Comparison of ENCODE assay signal across 18 cellular contexts in genomic region chr13:71758823-71759222, GRCh38.
DNase-seq lines count a peak whose midpoint lies in the region; ATAC-seq, FAIRE-seq and TF ChIP-seq lines count a peak whose summit lies in the region.
"Had no signal": no experiment of that assay in that cellular context is flagged by ENCODE, and none has a peak within 500 bp of the region (broad histone marks: within the 10 kb centered on the region; RNA-seq: fewer than 3 reads in every experiment).

No MANE protein-coding gene starts in this region.

- H2AFZ ChIP-seq in astrocyte (ENCODE audit: low read depth, low read length) = no peak overlapping the region

- H3K27me3 ChIP-seq in left ventricle myocardium inferior (ENCODE audit: low read depth) (no peaks in the 10 kb centered on the region), astrocyte (ENCODE audit: insufficient read depth, low read length) (no peaks in the 10 kb centered on the region)
- H3K27me3 ChIP-seq: spleen had no signal

- H3K9me3 ChIP-seq in left ventricle myocardium inferior (replicated peaks) = no peaks in the 10 kb centered on the region
- H3K9me3 ChIP-seq in astrocyte (ENCODE audit: insufficient read depth, low read depth, low read length) = no peaks in the 10 kb centered on the region
- H3K9me3 ChIP-seq: lower lobe of right lung, spleen had no signal

- peak overlapping the region; percentile 9 for H3K4me2 ChIP-seq in astrocyte (ENCODE audit: low read length)

- TF ChIP-seq CTCF in left ventricle myocardium inferior (IDR thresholded peaks at IDR 0.05; ENCODE audit: borderline replicate concordance) = no peak
- no peak for TF ChIP-seq CTCF in astrocyte (IDR thresholded peaks at IDR 0.05; ENCODE audit: insufficient read depth, low read depth, low read length)
- TF ChIP-seq CTCF in natural killer cell (IDR thresholded peaks at IDR 0.05) = no peak

- no peaks in the 10 kb centered on the region for H3K79me2 ChIP-seq in astrocyte (ENCODE audit: insufficient read depth, low read length)

- H3K4me3 Mint-ChIP-seq in astrocyte (ENCODE audit: unreplicated experiment) (no peak overlapping the region), natural killer cell (no peak overlapping the region)
- H3K4me3 Mint-ChIP-seq: activated T-cell treated with anti-CD3 and anti-CD28 coated beads, Interleukin-2, amount 50 U/mL, for 24 hours; stimulated activated naive CD8-positive, alpha-beta T cell treated with anti-CD3 and anti-CD28 coated beads, Interleukin-15, amount 100 ng/mL, for 72 hours had no signal

- H3K36me3 Mint-ChIP-seq in astrocyte (ENCODE audit: low read depth, unreplicated experiment) = no peaks in the 10 kb centered on the region
- H3K36me3 Mint-ChIP-seq in natural killer cell = no peaks in the 10 kb centered on the region

- H3K4me1 ChIP-seq in left ventricle myocardium inferior = peaks cover 15% of the 10 kb centered on the region
- H3K4me1 ChIP-seq in astrocyte (ENCODE audit: insufficient read depth, low read length) = no peaks in the 10 kb centered on the region

- H3K27ac Mint-ChIP-seq in astrocyte (ENCODE audit: unreplicated experiment) = no peak overlapping the region
- H3K27ac Mint-ChIP-seq in natural killer cell = no peak overlapping the region
- H3K27ac Mint-ChIP-seq: activated T-cell treated with anti-CD3 and anti-CD28 coated beads, Interleukin-2, amount 50 U/mL, for 24 hours; stimulated activated naive CD8-positive, alpha-beta T cell treated with anti-CD3 and anti-CD28 coated beads, Interleukin-15, amount 100 ng/mL, for 72 hours had no signal

- H3K9me3 Mint-ChIP-seq in astrocyte (ENCODE audit: unreplicated experiment) (peaks cover 2% of the 10 kb centered on the region), natural killer cell (peaks cover 2 to 3% of the 10 kb centered on the region in 2 donors)
- H3K9me3 Mint-ChIP-seq: activated T-cell treated with anti-CD3 and anti-CD28 coated beads, Interleukin-2, amount 50 U/mL, for 24 hours; stimulated activated naive CD8-positive, alpha-beta T cell treated with anti-CD3 and anti-CD28 coated beads, Interleukin-15, amount 100 ng/mL, for 72 hours had no signal

- H3K27ac ChIP-seq in left ventricle myocardium inferior (replicated peaks) (peak overlapping the region; percentile 31), astrocyte (ENCODE audit: low read depth, low read length) (peak overlapping the region; percentile 14)
- H3K27ac ChIP-seq: lower lobe of right lung, spleen had no signal

- intact Hi-C loops in left ventricle myocardium inferior (cut with micrococcal nuclease) = no loop called here
- intact Hi-C loops in left cardiac atrium (cut with DNase I) = no loop called here
- intact Hi-C loops in natural killer cell (cut with micrococcal nuclease) = no loop called here

- no peak for DNase-seq in left ventricle myocardium inferior
- no peak for DNase-seq in left cardiac atrium
- peak; percentile 9 for DNase-seq in astrocyte (ENCODE audit: low read depth)
- peak; percentile 27 for DNase-seq in kidney glomerular epithelial cell (lab: John Stamatoyannopoulos, UW)
- DNase-seq in T-helper 2 cell = no peak
- DNase-seq in activated CD4-positive, alpha-beta T cell treated with anti-CD3 and anti-CD28 coated beads for 4 hours = no peak
- no peak for DNase-seq in natural killer cell
- DNase-seq: activated CD4-positive, alpha-beta T cell treated with anti-CD3 and anti-CD28 coated beads for 48 hours; activated T-cell treated with anti-CD3 and anti-CD28 coated beads, Interleukin-2, amount 50 U/mL, for 24 hours; hippocampal formation; IMR-90; lower lobe of right lung; NCI-H1048; Right ventricle myocardium superior; spleen; stimulated activated naive CD8-positive, alpha-beta T cell treated with anti-CD3 and anti-CD28 coated beads, Interleukin-15, amount 100 ng/mL, for 72 hours had no signal

- no peak for FAIRE-seq in astrocyte (lab: Jason Lieb, UNC)
- FAIRE-seq: GM19239 had no signal

- no peak for ATAC-seq in left cardiac atrium
- no peak for ATAC-seq in HG03045 (IDR thresholded peaks at IDR 0.05; ENCODE audit: unreplicated experiment)
- ATAC-seq in natural killer cell = no peak
- ATAC-seq: lower lobe of right lung; stimulated activated naive CD8-positive, alpha-beta T cell treated with anti-CD3 and anti-CD28 coated beads, Interleukin-15, amount 100 ng/mL, for 72 hours had no signal

- no peaks in the 10 kb centered on the region for H4K20me1 ChIP-seq in astrocyte (ENCODE audit: insufficient read depth, low read length)

- H3K4me1 Mint-ChIP-seq in astrocyte (ENCODE audit: low read depth, unreplicated experiment) = peaks cover 8% of the 10 kb centered on the region
- no peaks in the 10 kb centered on the region for H3K4me1 Mint-ChIP-seq in natural killer cell
- H3K4me1 Mint-ChIP-seq: stimulated activated naive CD8-positive, alpha-beta T cell treated with anti-CD3 and anti-CD28 coated beads, Interleukin-15, amount 100 ng/mL, for 72 hours had no signal

- H3K4me3 ChIP-seq in left ventricle myocardium inferior (no peak overlapping the region), astrocyte (ENCODE audit: insufficient read depth, low read depth, low read length) (no peak overlapping the region)
- H3K4me3 ChIP-seq: lower lobe of right lung, spleen had no signal

- H3K36me3 ChIP-seq in left ventricle myocardium inferior (no peaks in the 10 kb centered on the region), astrocyte (ENCODE audit: insufficient read depth, low read length) (no peaks in the 10 kb centered on the region)
- H3K36me3 ChIP-seq: lower lobe of right lung, spleen had no signal

- no peak overlapping the region for H3K9ac ChIP-seq in astrocyte (ENCODE audit: low read length)

- H3K27me3 Mint-ChIP-seq in astrocyte (ENCODE audit: low read depth, unreplicated experiment) (no peaks in the 10 kb centered on the region), natural killer cell (ENCODE audit: low read depth in 2 of 2) (no peaks in the 10 kb centered on the region)
- H3K27me3 Mint-ChIP-seq: activated T-cell treated with anti-CD3 and anti-CD28 coated beads, Interleukin-2, amount 50 U/mL, for 24 hours; stimulated activated naive CD8-positive, alpha-beta T cell treated with anti-CD3 and anti-CD28 coated beads, Interleukin-15, amount 100 ng/mL, for 72 hours had no signal

Comparison
In these comparisons a context has a peak if more than half of its experiments do, and no peak if none do; other contexts are left out.
1. DNase-seq: peak in astrocyte (single experiment) and kidney glomerular epithelial cell (single experiment); none in left ventricle myocardium inferior (single experiment), left cardiac atrium (single experiment), T-helper 2 cell (0 of 5), activated CD4-positive, alpha-beta T cell treated with anti-CD3 and anti-CD28 coated beads for 4 hours (0 of 2) and natural killer cell (single experiment).